Comparison of ENCODE assay signal across 27 cellular contexts in genomic region chr11:9132203-9132878, GRCh38. TPM values are rescaled to one million over a fixed set of nuclear protein-coding genes. Genes with fewer than 3 reads are reported as not detected.
DNase-seq lines count a peak whose midpoint lies in the region; ATAC-seq, FAIRE-seq and TF ChIP-seq lines count a peak whose summit lies in the region.
"Had no signal": no experiment of that assay in that cellular context is flagged by ENCODE, and none has a peak within 500 bp of the region (broad histone marks: within the 10 kb centered on the region; RNA-seq: fewer than 3 reads in every experiment).

No MANE protein-coding gene starts in this region.

- no peaks in the 10 kb centered on the region for H3K27me3 Mint-ChIP-seq in dendritic cell treated with granulocyte-macrophage colony-stimulating factor and Interleukin-4, amounts not matched to agents 40 ng/mL and 50 ng/mL, for 4 days
- H3K27me3 Mint-ChIP-seq: activated CD8-positive, alpha-beta T cell treated with anti-CD3 and anti-CD28 coated beads for 36 hours had no signal

- DNase-seq in GM12891 (ENCODE audit: insufficient read length, low spot score) (no peak), LHCN-M2 (ENCODE audit: low read depth) (peak; percentile 49), osteoblast (ENCODE audit: insufficient read length, low spot score, missing footprints) (peak; percentile 55), upper lobe of right lung (no peak)
- no peak for DNase-seq in activated CD4-positive, alpha-beta T cell treated with anti-CD3 and anti-CD28 coated beads for 4 hours
- DNase-seq: activated CD8-positive, alpha-beta memory T cell treated with anti-CD3 and anti-CD28 coated beads, Interleukin-2, amount 50 U/mL, for 48 hours; activated CD8-positive, alpha-beta T cell treated with anti-CD3 and anti-CD28 coated beads for 36 hours; activated naive CD4-positive, alpha-beta T cell treated with anti-CD3 and anti-CD28 coated beads, Interleukin-2, amount 50 U/mL, for 16 hours; amniotic stem cell; DMS153; H7; mesenchymal stem cell; NCI-H1417; NCI-H2081; NCI-H345; Peyer's patch; right cardiac atrium; SIG-M5; spleen; stimulated activated CD4-positive, alpha-beta T cell treated with anti-CD3 and anti-CD28 coated beads, Interleukin-2, amount 100 ng/mL, for 24 hours; stomach; thyroid gland had no signal

- H4K20me1 ChIP-seq in osteoblast (ENCODE audit: insufficient read depth, low read length), result peaks cover 15% of the 10 kb centered on the region
- H4K20me1 ChIP-seq: BLaER1 had no signal

- H3K4me1 ChIP-seq in osteoblast (ENCODE audit: insufficient read depth, low read length), result peaks cover 5% of the 10 kb centered on the region
- peaks cover 8% of the 10 kb centered on the region for H3K4me1 ChIP-seq in upper lobe of right lung
- H3K4me1 ChIP-seq: Peyer's patch had no signal

- no peak for TF ChIP-seq CTCF in osteoblast (IDR thresholded peaks at IDR 0.05; ENCODE audit: extremely low read depth, low read depth, low read length)
- no peak for TF ChIP-seq CTCF in upper lobe of right lung (IDR thresholded peaks at IDR 0.05)

- H3K36me3 ChIP-seq in osteoblast (ENCODE audit: insufficient read depth, low read length) (peaks cover 8% of the 10 kb centered on the region), upper lobe of right lung (no peaks in the 10 kb centered on the region)
- H3K36me3 ChIP-seq: Peyer's patch, thyroid gland had no signal

- no peak overlapping the region for H2AFZ ChIP-seq in osteoblast (ENCODE audit: low read length)

- no peak overlapping the region for H3K4me2 ChIP-seq in osteoblast (ENCODE audit: insufficient read depth, low read length)
- H3K4me2 ChIP-seq: BLaER1, KMS-11 had no signal

- H3K36me3 Mint-ChIP-seq in dendritic cell treated with granulocyte-macrophage colony-stimulating factor and Interleukin-4, amounts not matched to agents 40 ng/mL and 50 ng/mL, for 4 days (ENCODE audit: low read depth), result peaks cover 37% of the 10 kb centered on the region

- TF ChIP-seq POLR2A in GM12891 (IDR thresholded peaks at IDR 0.05; ENCODE audit: low read depth, low read length), result no peak

- H3K4me3 ChIP-seq in osteoblast (ENCODE audit: insufficient read depth, low read length) (no peak overlapping the region), upper lobe of right lung (no peak overlapping the region)
- H3K4me3 ChIP-seq: BLaER1, Peyer's patch, spleen, stomach, thyroid gland had no signal

- intact Hi-C loops in dendritic cell treated with granulocyte-macrophage colony-stimulating factor and Interleukin-4, amounts not matched to agents 40 ng/mL and 50 ng/mL, for 4 days (cut with micrococcal nuclease), result no loop called here
- intact Hi-C loops in upper lobe of right lung (cut with DNase I), result no loop called here

- no peak overlapping the region for H3K4me3 Mint-ChIP-seq in dendritic cell treated with granulocyte-macrophage colony-stimulating factor and Interleukin-4, amounts not matched to agents 40 ng/mL and 50 ng/mL, for 4 days
- H3K4me3 Mint-ChIP-seq: activated CD8-positive, alpha-beta T cell treated with anti-CD3 and anti-CD28 coated beads for 36 hours had no signal

- H3K27ac Mint-ChIP-seq in dendritic cell treated with granulocyte-macrophage colony-stimulating factor and Interleukin-4, amounts not matched to agents 40 ng/mL and 50 ng/mL, for 4 days, result peak overlapping the region; percentile 15
- H3K27ac Mint-ChIP-seq: activated CD8-positive, alpha-beta T cell treated with anti-CD3 and anti-CD28 coated beads for 36 hours had no signal

- no peaks in the 10 kb centered on the region for H3K9me3 Mint-ChIP-seq in dendritic cell treated with granulocyte-macrophage colony-stimulating factor and Interleukin-4, amounts not matched to agents 40 ng/mL and 50 ng/mL, for 4 days
- H3K9me3 Mint-ChIP-seq: activated CD8-positive, alpha-beta T cell treated with anti-CD3 and anti-CD28 coated beads for 36 hours had no signal

- ATAC-seq in upper lobe of right lung (no peak), HG03196 (IDR thresholded peaks at IDR 0.05; ENCODE audit: unreplicated experiment) (no peak)
- ATAC-seq: activated CD8-positive, alpha-beta T cell treated with anti-CD3 and anti-CD28 coated beads for 36 hours; right cardiac atrium had no signal

- H3K79me2 ChIP-seq in osteoblast (ENCODE audit: insufficient read depth, low read length), result no peaks in the 10 kb centered on the region

- no peak overlapping the region for H3K27ac ChIP-seq in osteoblast (ENCODE audit: low read depth, low read length)
- no peak overlapping the region for H3K27ac ChIP-seq in upper lobe of right lung
- H3K27ac ChIP-seq: BLaER1, KMS-11, Peyer's patch, spleen, stomach, thyroid gland had no signal

- H3K4me1 Mint-ChIP-seq in dendritic cell treated with granulocyte-macrophage colony-stimulating factor and Interleukin-4, amounts not matched to agents 40 ng/mL and 50 ng/mL, for 4 days (ENCODE audit: low read depth), result peaks cover 35% of the 10 kb centered on the region

- H3K9me3 ChIP-seq in osteoblast (ENCODE audit: low read depth, low read length) (no peaks in the 10 kb centered on the region), upper lobe of right lung (no peaks in the 10 kb centered on the region)
- H3K9me3 ChIP-seq: BLaER1, Peyer's patch, spleen, stomach, thyroid gland had no signal

- peak; percentile 74 for FAIRE-seq in GM12891 (lab: Jason Lieb, UNC)
- FAIRE-seq: endothelial cell of umbilical vein had no signal

- no peaks in the 10 kb centered on the region for H3K27me3 ChIP-seq in osteoblast (ENCODE audit: insufficient read depth, low read length)
- no peaks in the 10 kb centered on the region for H3K27me3 ChIP-seq in upper lobe of right lung
- H3K27me3 ChIP-seq: BLaER1, Peyer's patch, spleen, stomach, thyroid gland had no signal

TF ChIP-seq in GM12891, 5 proteins besides CTCF, POLR2A, EP300 and RAD21:
- TF ChIP-seq POLR2AphosphoS5 (IDR thresholded peaks at IDR 0.05; ENCODE audit: low read depth, low read length) (no peak), POU2F2 (IDR thresholded peaks at IDR 0.05; ENCODE audit: low read depth, low read length) (no peak)

RNA-seq across cellular contexts. Expression of gene SCUBE2, which starts 40.9 kb away (rescaled TPM):
- polyA plus RNA-seq in GM12891 (2012; ENCODE audit: low read depth, missing spikeins), result 0.18 TPM
- total RNA-seq in LHCN-M2 (2014; rRNA removed) (0.06 and 0.11 TPM in 2 replicates), osteoblast (1.8 and 2.7 TPM in 2 replicates), upper lobe of right lung (9.9 TPM)
- 1.2 TPM for polyA plus RNA-seq in LHCN-M2 (2012)
- total RNA-seq: activated CD8-positive, alpha-beta T cell treated with anti-CD3 and anti-CD28 coated beads for 36 hours had no signal

Comparison
In these comparisons a context has a peak if more than half of its experiments do, and no peak if none do; other contexts are left out.
1. DNase-seq: peak in LHCN-M2 (single experiment) and osteoblast (single experiment); none in GM12891 (single experiment), upper lobe of right lung (single experiment) and activated CD4-positive, alpha-beta T cell treated with anti-CD3 and anti-CD28 coated beads for 4 hours (0 of 2).